10 cellular contexts compared by ENCODE assay signal in genomic region chr16:70747703-70748631, GRCh38. TPM values are rescaled to one million over a fixed set of nuclear protein-coding genes. Genes with fewer than 3 reads are reported as not detected.
DNase-seq lines count a peak whose midpoint lies in the region; ATAC-seq and TF ChIP-seq lines count a peak whose summit lies in the region.
"Had no signal": no experiment of that assay in that cellular context is flagged by ENCODE, and none has a peak within 500 bp of the region (broad histone marks: within the 10 kb centered on the region; RNA-seq: fewer than 3 reads in every experiment).

No MANE protein-coding gene starts in this region.

- H3K36me3 ChIP-seq in Caco-2 (ENCODE audit: control insufficient read depth, insufficient read depth, low read length) (peaks cover 5% of the 10 kb centered on the region), Panc1 (ENCODE audit: control insufficient read depth, insufficient read depth, low read length) (no peaks in the 10 kb centered on the region), trophoblast cell (ENCODE audit: control insufficient read depth in 1 of 2, insufficient read depth in 2 of 2, low read length in 2 of 2) (peaks cover 15 to 23% of the 10 kb centered on the region in 2 experiments), Karpas-422 (ENCODE audit: insufficient read depth, low read length) (peaks cover 8% of the 10 kb centered on the region)

- no peaks in the 10 kb centered on the region; the same call in 1 of the 2 replicates for H4K20me1 ChIP-seq in Karpas-422 (ENCODE audit: insufficient read depth, low read depth, low read length)

- no peak overlapping the region for H3K23ac ChIP-seq in trophoblast cell (ENCODE audit: low read length)

- in situ Hi-C loops in Panc1 (cut with HindIII; ENCODE audit: low pct_unique_long_range_greater_than_20kb, low sequenced_read_pairs): no loop called here

- peak overlapping the region; percentile 82 for H2BK5ac ChIP-seq in trophoblast cell (ENCODE audit: low read depth, low read length, poor library complexity)

- peaks cover 11% of the 10 kb centered on the region for H3K36me3 Mint-ChIP-seq in Caco-2 (ENCODE audit: insufficient read depth, unreplicated experiment)

- no peaks in the 10 kb centered on the region for H3K9me3 Mint-ChIP-seq in Caco-2 (ENCODE audit: unreplicated experiment)
- H3K9me3 Mint-ChIP-seq: activated T-cell treated with anti-CD3 and anti-CD28 coated beads, Interleukin-2, amount 50 U/mL, for 72 hours had no signal

- POLR2A ChIA-PET in Caco-2 (lab: Charles Lee) (no interaction called here), Panc1 (lab: Charles Lee) (interaction anchor here (0.6 kb wide), 1 partner anchor 109 kb away, joined by 3 read pairs; no protein-coding TSS in a partner anchor)

- peak in 1 of 2 experiments; percentile 67 for DNase-seq in Caco-2
- no peak for DNase-seq in Panc1 (ENCODE audit: low read depth, low spot score)
- no peak for DNase-seq in epithelial cell of prostate (ENCODE audit: low read depth, low spot score)
- DNase-seq in trophoblast cell: peak; percentile 99
- no peak for DNase-seq in iPS-NIHi11 (ENCODE audit: low spot score)
- DNase-seq in medulla oblongata (ENCODE audit: extremely low spot score): no peak
- DNase-seq in Karpas-422: no peak
- DNase-seq: DMS79 treated with DMSO at 0.1 percent for 48 hours had no signal

- peak overlapping the region; percentile 95 for H3K14ac ChIP-seq in trophoblast cell (ENCODE audit: low read length)

- peak overlapping the region; percentile 58 for H3K4ac ChIP-seq in trophoblast cell (ENCODE audit: low read depth, low read length)

- H3K79me1 ChIP-seq in trophoblast cell (ENCODE audit: low read length): peaks cover 19% of the 10 kb centered on the region

- ATAC-seq in Panc1 (no peak), GM21576 (IDR thresholded peaks at IDR 0.05; ENCODE audit: unreplicated experiment) (no peak)

- intact Hi-C loops in Caco-2 (cut with micrococcal nuclease; ENCODE audit: unreplicated experiment): loop anchor here (5.0 kb wide), 1 partner anchor 54 kb away; the partner anchor contains the start of gene VAC14
- intact Hi-C loops in Panc1 (cut with micrococcal nuclease; ENCODE audit: unreplicated experiment): no loop called here

- no peaks in the 10 kb centered on the region; the same call in 1 of the 2 replicates for H3K9me3 ChIP-seq in Caco-2
- H3K9me3 ChIP-seq in Panc1 (ENCODE audit: control insufficient read depth, insufficient read depth, low read depth, low read length): no peaks in the 10 kb centered on the region
- peaks cover 3% of the 10 kb centered on the region for H3K9me3 ChIP-seq in trophoblast cell (ENCODE audit: insufficient read depth, low read depth, low read length)
- H3K9me3 ChIP-seq in Karpas-422 (ENCODE audit: low read length): no peaks in the 10 kb centered on the region

- no TSS peak for BruUV-seq in Caco-2 (replicated peaks; lab: Mats Ljungman, UMichigan)
- BruUV-seq in Panc1 (replicated peaks; lab: Mats Ljungman, UMichigan): no TSS peak

- peak overlapping the region; percentile 3 for H4K8ac ChIP-seq in trophoblast cell (ENCODE audit: low read depth, low read length)

- H3K4me3 ChIP-seq in Caco-2 (ENCODE audit: low read depth, low read length): no peak overlapping the region
- no peak overlapping the region for H3K4me3 ChIP-seq in Panc1 (ENCODE audit: low read depth in 2 of 2, low read length in 2 of 2)
- peak overlapping the region; percentile 20 for H3K4me3 ChIP-seq in trophoblast cell (ENCODE audit: low read depth, low read length)
- H3K4me3 ChIP-seq in Karpas-422 (ENCODE audit: low read length): no peak overlapping the region

- H3K79me2 ChIP-seq in trophoblast cell (ENCODE audit: control insufficient read depth, insufficient read depth, low read length, poor library complexity) (peaks cover 3% of the 10 kb centered on the region), Karpas-422 (ENCODE audit: low read length) (no peaks in the 10 kb centered on the region)

- H3K27ac ChIP-seq in Panc1 (ENCODE audit: low read length) (peak overlapping the region; percentile 93), epithelial cell of prostate (peak overlapping the region; percentile 72), trophoblast cell (ENCODE audit: low read depth, low read length) (peak overlapping the region; percentile 79), Karpas-422 (ENCODE audit: low read length) (no peak overlapping the region)

- peak overlapping the region; percentile 20 for H2AFZ ChIP-seq in trophoblast cell (ENCODE audit: insufficient read depth, low read length, poor library complexity)
- H2AFZ ChIP-seq in Karpas-422 (ENCODE audit: low read length): no peak overlapping the region

- CTCF ChIA-PET in Caco-2 (lab: Charles Lee) (interaction anchor here (0.6 kb wide), 1 partner anchor 460 kb away, joined by 3 read pairs; no protein-coding TSS in a partner anchor), Panc1 (lab: Charles Lee) (no interaction called here)

- peaks cover 31% of the 10 kb centered on the region for H3K4me1 Mint-ChIP-seq in Caco-2 (ENCODE audit: low read depth, unreplicated experiment)

- H3K27ac Mint-ChIP-seq in Caco-2 (ENCODE audit: unreplicated experiment): peak overlapping the region; percentile 69

- no CpG with 5 or more reads among the region's 15 CpGs for WGBS in trophoblast cell (ENCODE audit: extremely low coverage, insufficient coverage, insufficient read length)

- H2BK120ac ChIP-seq in trophoblast cell (ENCODE audit: insufficient read depth, low read length, poor library complexity): peak overlapping the region; percentile 46

- H4K12ac ChIP-seq in trophoblast cell (ENCODE audit: low read depth, low read length): peak overlapping the region; percentile 56

- H3K27me3 ChIP-seq in Caco-2 (replicated peaks; ENCODE audit: control insufficient read depth, insufficient read depth, low read length): no peaks in the 10 kb centered on the region
- H3K27me3 ChIP-seq in Panc1 (ENCODE audit: control insufficient read depth, insufficient read depth, low read length): no peaks in the 10 kb centered on the region
- no peaks in the 10 kb centered on the region for H3K27me3 ChIP-seq in trophoblast cell (ENCODE audit: insufficient read depth, low read length)
- no peaks in the 10 kb centered on the region for H3K27me3 ChIP-seq in Karpas-422 (ENCODE audit: low read length)

- peak overlapping the region; percentile 85 for H2BK12ac ChIP-seq in trophoblast cell (ENCODE audit: low read length)

- no peak overlapping the region for H3K9ac ChIP-seq in trophoblast cell (ENCODE audit: low read length)
- H3K9ac ChIP-seq in Karpas-422 (ENCODE audit: low read length): no peak overlapping the region

- no peak overlapping the region for H3K4me2 ChIP-seq in trophoblast cell (ENCODE audit: low read length)
- H3K4me2 ChIP-seq in Karpas-422 (ENCODE audit: low read depth, low read length, poor library complexity, severe bottlenecking): no peak overlapping the region

- H3K9me2 ChIP-seq in Karpas-422 (replicated peaks; ENCODE audit: insufficient read depth, low read length): no peaks in the 10 kb centered on the region

- H3K18ac ChIP-seq in trophoblast cell (ENCODE audit: low read length): peak overlapping the region; percentile 94

- H2AK5ac ChIP-seq in trophoblast cell (ENCODE audit: low read length): peak overlapping the region; percentile 22

- peak overlapping the region; percentile 94 for H4K91ac ChIP-seq in trophoblast cell (ENCODE audit: low read depth, low read length)

- H3K27me3 Mint-ChIP-seq in Caco-2 (ENCODE audit: insufficient read depth, unreplicated experiment): no peaks in the 10 kb centered on the region

- H3K4me1 ChIP-seq in Caco-2: peaks cover 42% of the 10 kb centered on the region
- H3K4me1 ChIP-seq in Panc1 (ENCODE audit: control insufficient read depth, insufficient read depth, low read length): peaks cover 34% of the 10 kb centered on the region
- peaks cover 43 to 49% of the 10 kb centered on the region in 2 experiments for H3K4me1 ChIP-seq in trophoblast cell (ENCODE audit: control insufficient read depth in 1 of 2, insufficient read depth in 2 of 2, low read length in 2 of 2)
- peaks cover 26% of the 10 kb centered on the region for H3K4me1 ChIP-seq in Karpas-422 (ENCODE audit: low read length)

- H3K4me3 Mint-ChIP-seq in Caco-2 (ENCODE audit: unreplicated experiment): no peak overlapping the region
- H3K4me3 Mint-ChIP-seq: activated T-cell treated with anti-CD3 and anti-CD28 coated beads, Interleukin-2, amount 50 U/mL, for 72 hours had no signal

- TF ChIP-seq CTCF in Caco-2 (IDR thresholded peaks at IDR 0.05; ENCODE audit: insufficient read depth in 1 of 2, low read depth in 1 of 2, low read length in 1 of 2, severe bottlenecking in 1 of 2, unreplicated experiment in 1 of 2) (no peak), Panc1 (IDR thresholded peaks at IDR 0.05) (no peak)

RNA-seq across cellular contexts. Expression of gene VAC14, which starts 53.0 kb away (rescaled TPM):
- total RNA-seq in Caco-2 (2022) (63.5 and 67.3 TPM in 2 replicates), Panc1 (2021; ENCODE audit: unreplicated experiment) (37.9 TPM)
- 37.7 TPM for polyA plus RNA-seq in Panc1 (2012; ENCODE audit: insufficient read length)
- 20.7 and 22.3 TPM in 2 replicates for polyA plus RNA-seq in trophoblast cell (2013)
- total RNA-seq in Karpas-422 (2014; rRNA removed; shearing (Covaris generic); ENCODE audit: low replicate concordance): 39.1 and 56.9 TPM in 2 replicates

Comparison
In these comparisons a context has a peak if more than half of its experiments do, and no peak if none do; other contexts are left out.
1. DNase-seq: peak in trophoblast cell (2 of 2); none in Panc1 (single experiment), epithelial cell of prostate (single experiment), iPS-NIHi11 (single experiment), medulla oblongata (single experiment) and Karpas-422 (single experiment).